In genomic region chr19:33948651-33949335, GRCh38 we compare ENCODE assay signal across 14 cellular contexts.
A peak's percentile ranks its signal among the peaks of the same experiment; 100 is the strongest.
DNase-seq lines count a peak whose midpoint lies in the region; ATAC-seq and TF ChIP-seq lines count a peak whose summit lies in the region.
"Had no signal": no experiment of that assay in that cellular context is flagged by ENCODE, and none has a peak within 500 bp of the region (broad histone marks: within the 10 kb centered on the region; RNA-seq: fewer than 3 reads in every experiment).

No MANE protein-coding gene starts in this region.

- no peaks in the 10 kb centered on the region for H3K9me3 Mint-ChIP-seq in stimulated activated effector memory CD8-positive, alpha-beta T cell treated with anti-CD3 and anti-CD28 coated beads, Interleukin-12 subunit alpha, Interleukin-12 subunit beta, amount 100 ng/mL, for 72 hours
- H3K9me3 Mint-ChIP-seq: CD4-positive, alpha-beta T cell; H9 had no signal

- H3K9me1 ChIP-seq in IMR-90 (ENCODE audit: insufficient read depth, low read length), result no peaks in the 10 kb centered on the region

- no peaks in the 10 kb centered on the region for H4K20me1 ChIP-seq in IMR-90 (ENCODE audit: insufficient read depth, low read length)

- H3K4ac ChIP-seq in IMR-90 (ENCODE audit: low read depth, low read length), result no peak overlapping the region

- peak overlapping the region; percentile 23 for H2AFZ ChIP-seq in IMR-90 (replicated peaks; ENCODE audit: low read length, poor library complexity)

- H3K36me3 ChIP-seq in IMR-90 (ENCODE audit: control insufficient read depth, insufficient read depth, low read length), result no peaks in the 10 kb centered on the region

- TF ChIP-seq CTCF in IMR-90 (conservative IDR thresholded peaks at IDR 0.05; ENCODE audit: low read depth, low read length) (no peak), coronary artery (IDR thresholded peaks at IDR 0.05) (no peak), omental fat pad (IDR thresholded peaks at IDR 0.05) (no peak)

- no peaks in the 10 kb centered on the region for H3K36me3 Mint-ChIP-seq in stimulated activated effector memory CD8-positive, alpha-beta T cell treated with anti-CD3 and anti-CD28 coated beads, Interleukin-12 subunit alpha, Interleukin-12 subunit beta, amount 100 ng/mL, for 72 hours

- H3K23ac ChIP-seq in IMR-90 (ENCODE audit: low read depth, low read length), result no peak overlapping the region

- no peak overlapping the region for H3K27ac Mint-ChIP-seq in stimulated activated effector memory CD8-positive, alpha-beta T cell treated with anti-CD3 and anti-CD28 coated beads, Interleukin-12 subunit alpha, Interleukin-12 subunit beta, amount 100 ng/mL, for 72 hours
- H3K27ac Mint-ChIP-seq: B cell; CD4-positive, alpha-beta T cell had no signal

- BruUV-seq in IMR-90 (replicated peaks; lab: Mats Ljungman, UMichigan), result no TSS peak

- H3K4me1 Mint-ChIP-seq in stimulated activated effector memory CD8-positive, alpha-beta T cell treated with anti-CD3 and anti-CD28 coated beads, Interleukin-12 subunit alpha, Interleukin-12 subunit beta, amount 100 ng/mL, for 72 hours, result no peaks in the 10 kb centered on the region
- H3K4me1 Mint-ChIP-seq: B cell had no signal

- H3K18ac ChIP-seq in IMR-90 (ENCODE audit: low read depth, low read length), result no peak overlapping the region

- no peaks in the 10 kb centered on the region for H3K9me3 ChIP-seq in IMR-90 (ENCODE audit: control insufficient read depth, insufficient read depth, low read length)

- H4K5ac ChIP-seq in IMR-90 (ENCODE audit: low read depth, low read length), result no peak overlapping the region

- H3K56ac ChIP-seq in IMR-90 (ENCODE audit: extremely low read depth, insufficient read depth, low read length), result no peak overlapping the region

- no peak for TF ChIP-seq RAD21 in IMR-90 (IDR thresholded peaks at IDR 0.05; ENCODE audit: low read length)

- no peak overlapping the region for H2BK120ac ChIP-seq in IMR-90 (ENCODE audit: low read depth, low read length)

- no peak overlapping the region for H3K4me3 Mint-ChIP-seq in stimulated activated effector memory CD8-positive, alpha-beta T cell treated with anti-CD3 and anti-CD28 coated beads, Interleukin-12 subunit alpha, Interleukin-12 subunit beta, amount 100 ng/mL, for 72 hours
- H3K4me3 Mint-ChIP-seq: B cell; CD4-positive, alpha-beta T cell; H9 had no signal

- no peak overlapping the region for H3K4me3 ChIP-seq in IMR-90 (ENCODE audit: insufficient read depth, low read depth, low read length)
- H3K4me3 ChIP-seq in coronary artery, result no peak overlapping the region

- H3K27ac ChIP-seq in IMR-90 (ENCODE audit: insufficient read depth, low read length), result no peak overlapping the region
- no peak overlapping the region for H3K27ac ChIP-seq in coronary artery

- in situ Hi-C loops in IMR-90 (cut with MboI; ENCODE audit: low sequenced_read_pairs), result no loop called here

- no peak overlapping the region for H2BK5ac ChIP-seq in IMR-90 (ENCODE audit: low read depth, low read length, poor library complexity, severe bottlenecking)

- H3K27me3 ChIP-seq in IMR-90 (ENCODE audit: control insufficient read depth, insufficient read depth, low read length), result no peaks in the 10 kb centered on the region

- CTCF ChIA-PET in IMR-90 (lab: Yijun Ruan, JAX), result interaction anchor here (0.7 kb wide), 1 partner anchor 33 kb away, joined by 3 read pairs; no protein-coding TSS in a partner anchor

- 25% methylated on average over 2 of the region's 8 CpGs; no CpG with 5 or more reads in 1 of the 2 experiments for WGBS in IMR-90 (ENCODE audit: extremely low coverage in 2 of 2, insufficient read length in 1 of 2), 2 experiments

- H2AK9ac ChIP-seq in IMR-90 (replicated peaks; ENCODE audit: low read depth, low read length, poor library complexity), result no peak overlapping the region

- no peaks in the 10 kb centered on the region for H3K79me1 ChIP-seq in IMR-90 (ENCODE audit: low read depth in 1 of 2, low read length in 2 of 2)

- POLR2A ChIA-PET in IMR-90 (lab: Charles Lee; ENCODE audit: unreplicated experiment), result no interaction called here

- no peak overlapping the region for H4K8ac ChIP-seq in IMR-90 (ENCODE audit: low read depth in 2 of 2, low read length in 2 of 2)

- no peak overlapping the region for H3K4me2 ChIP-seq in IMR-90 (ENCODE audit: low read depth, low read length)

- no peak overlapping the region for H2BK15ac ChIP-seq in IMR-90 (ENCODE audit: low read depth, low read length)

- no peak overlapping the region for H3K14ac ChIP-seq in IMR-90 (replicated peaks; ENCODE audit: low read depth, low read length)

- ATAC-seq in IMR-90 (ENCODE audit: low read depth) (no peak), omental fat pad (ENCODE audit: low FRiP score) (no peak)
- peak; percentile 13 for ATAC-seq in stimulated activated effector memory CD8-positive, alpha-beta T cell treated with anti-CD3 and anti-CD28 coated beads, Interleukin-12 subunit alpha, Interleukin-12 subunit beta, amount 100 ng/mL, for 72 hours

- no peak overlapping the region for H2BK20ac ChIP-seq in IMR-90 (ENCODE audit: low read depth, low read length)

- TF ChIP-seq POLR2A in IMR-90 (IDR thresholded peaks at IDR 0.05; ENCODE audit: low read depth, low read length), result no peak

- H2AK5ac ChIP-seq in IMR-90 (ENCODE audit: low read depth, low read length), result no peak overlapping the region

- H3K4me1 ChIP-seq in IMR-90 (ENCODE audit: control insufficient read depth, insufficient read depth, low read length), result no peaks in the 10 kb centered on the region

- dilution Hi-C loops in IMR-90 (cut with HindIII; ENCODE audit: low sequenced_read_pairs, unreplicated experiment), result no loop called here

- intact Hi-C loops in IMR-90 (cut with micrococcal nuclease), result no loop called here

- H4K91ac ChIP-seq in IMR-90 (ENCODE audit: insufficient read depth, low read depth, low read length), result no peak overlapping the region

- no peak overlapping the region for H3K9ac ChIP-seq in IMR-90 (ENCODE audit: low read depth, low read length)

- DNase-seq in IMR-90 (no peak), coronary artery (ENCODE audit: low spot score) (peak; percentile 50), islet precursor cell (peak; percentile 30), omental fat pad (ENCODE audit: low spot score) (no peak), dedifferentiated amniotic fluid mesenchymal stem cell (ENCODE audit: extremely low spot score) (no peak)
- no peak for DNase-seq in stimulated activated effector memory CD8-positive, alpha-beta T cell treated with anti-CD3 and anti-CD28 coated beads, Interleukin-12 subunit alpha, Interleukin-12 subunit beta, amount 100 ng/mL, for 72 hours (ENCODE audit: low spot score in 2 of 2)
- no peak for DNase-seq in stimulated activated CD4-positive, alpha-beta T cell treated with anti-CD3 and anti-CD28 coated beads, Interleukin-4, amount 100 ng/mL, for 4 hours
- DNase-seq: C1 segment of cervical spinal cord; Calu3; CD4-positive, alpha-beta T cell; DMS 273 treated with DMSO at 0.1 percent for 48 hours; GOT3; H9 had no signal

TF ChIP-seq in IMR-90, 13 proteins besides CTCF, POLR2A, EP300 and RAD21:
- no peak for TF ChIP-seq CHD1 (IDR thresholded peaks at IDR 0.05; ENCODE audit: low read depth, low read length)
- TF ChIP-seq RCOR1 (IDR thresholded peaks at IDR 0.05; ENCODE audit: insufficient replicate concordance, low read length), result no peak
- no peak for TF ChIP-seq MAZ (IDR thresholded peaks at IDR 0.05; ENCODE audit: borderline replicate concordance, low read depth, low read length)
- TF ChIP-seq SMC3 (IDR thresholded peaks at IDR 0.05; ENCODE audit: low read depth, low read length), result no peak
- TF ChIP-seq RFX5 (IDR thresholded peaks at IDR 0.05; ENCODE audit: low read depth, low read length), result no peak
- no peak for TF ChIP-seq NFE2L2 (IDR thresholded peaks at IDR 0.05; ENCODE audit: low read depth, low read length)
- no peak for TF ChIP-seq FOS (IDR thresholded peaks at IDR 0.05; ENCODE audit: low read depth, low read length)
- no peak for TF ChIP-seq CEBPB (IDR thresholded peaks at IDR 0.05; ENCODE audit: low read depth, low read length)
- no peak for TF ChIP-seq MAFK (IDR thresholded peaks at IDR 0.05; ENCODE audit: low read depth, low read length)
- TF ChIP-seq USF2 (IDR thresholded peaks at IDR 0.05; ENCODE audit: low read depth, low read length), result no peak
- no peak for TF ChIP-seq MXI1 (IDR thresholded peaks at IDR 0.05; ENCODE audit: borderline replicate concordance, low read depth, low read length)
- no peak for TF ChIP-seq ELK1 (IDR thresholded peaks at IDR 0.05; ENCODE audit: borderline replicate concordance, low read depth, low read length)
- TF ChIP-seq BHLHE40 (IDR thresholded peaks at IDR 0.05; ENCODE audit: low read depth, low read length), result no peak

Comparison
In these comparisons a context has a peak if more than half of its experiments do, and no peak if none do; other contexts are left out.
1. DNase-seq: peak in coronary artery (single experiment) and islet precursor cell (single experiment); none in IMR-90 (single experiment), stimulated activated effector memory CD8-positive, alpha-beta T cell treated with anti-CD3 and anti-CD28 coated beads, Interleukin-12 subunit alpha, Interleukin-12 subunit beta, amount 100 ng/mL, for 72 hours (0 of 2), stimulated activated CD4-positive, alpha-beta T cell treated with anti-CD3 and anti-CD28 coated beads, Interleukin-4, amount 100 ng/mL, for 4 hours (0 of 2), omental fat pad (single experiment) and dedifferentiated amniotic fluid mesenchymal stem cell (single experiment).